1 cellular context compared by ENCODE assay signal in genomic region chr1:16145988-16146887, GRCh38.
TF ChIP-seq lines count a peak whose summit lies in the region.

No MANE protein-coding gene starts in this region.

TF ChIP-seq in K562, 482 proteins besides CTCF, POLR2A, EP300 and RAD21 (continued from another document and continues in another):
- TF ChIP-seq, protein P1, sequence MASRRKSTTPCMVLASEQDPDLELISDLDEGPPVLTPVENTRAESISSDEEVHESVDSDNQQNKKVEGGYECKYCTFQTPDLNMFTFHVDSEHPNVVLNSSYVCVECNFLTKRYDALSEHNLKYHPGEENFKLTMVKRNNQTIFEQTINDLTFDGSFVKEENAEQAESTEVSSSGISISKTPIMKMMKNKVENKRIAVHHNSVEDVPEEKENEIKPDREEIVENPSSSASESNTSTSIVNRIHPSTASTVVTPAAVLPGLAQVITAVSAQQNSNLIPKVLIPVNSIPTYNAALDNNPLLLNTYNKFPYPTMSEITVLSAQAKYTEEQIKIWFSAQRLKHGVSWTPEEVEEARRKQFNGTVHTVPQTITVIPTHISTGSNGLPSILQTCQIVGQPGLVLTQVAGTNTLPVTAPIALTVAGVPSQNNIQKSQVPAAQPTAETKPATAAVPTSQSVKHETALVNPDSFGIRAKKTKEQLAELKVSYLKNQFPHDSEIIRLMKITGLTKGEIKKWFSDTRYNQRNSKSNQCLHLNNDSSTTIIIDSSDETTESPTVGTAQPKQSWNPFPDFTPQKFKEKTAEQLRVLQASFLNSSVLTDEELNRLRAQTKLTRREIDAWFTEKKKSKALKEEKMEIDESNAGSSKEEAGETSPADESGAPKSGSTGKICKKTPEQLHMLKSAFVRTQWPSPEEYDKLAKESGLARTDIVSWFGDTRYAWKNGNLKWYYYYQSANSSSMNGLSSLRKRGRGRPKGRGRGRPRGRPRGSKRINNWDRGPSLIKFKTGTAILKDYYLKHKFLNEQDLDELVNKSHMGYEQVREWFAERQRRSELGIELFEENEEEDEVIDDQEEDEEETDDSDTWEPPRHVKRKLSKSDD (conservative IDR thresholded peaks at IDR 0.05; ENCODE audit: low read length), result no peak
- TF ChIP-seq LARP7 (IDR thresholded peaks at IDR 0.05) (no peak), ZBTB1 (CRISPR knock-in tag; IDR thresholded peaks at IDR 0.05; ENCODE audit: borderline replicate concordance, low read depth) (no peak), MAFK (IDR thresholded peaks at IDR 0.05; ENCODE audit: low read length) (no peak), HDGF (IDR thresholded peaks at IDR 0.05) (no peak), ZNF140 (CRISPR knock-in tag; IDR thresholded peaks at IDR 0.05) (no peak), NR2F6 (CRISPR knock-in tag; IDR thresholded peaks at IDR 0.05) (no peak), U2AF1 (optimal IDR thresholded peaks at IDR 0.05; ENCODE audit: low read depth, low read length) (no peak), RFX1 (IDR thresholded peaks at IDR 0.05) (no peak), GATA2 (CRISPR knock-in tag; IDR thresholded peaks at IDR 0.05) (peak; percentile 75), ELF2 (CRISPR knock-in tag; IDR thresholded peaks at IDR 0.05) (no peak), MBD1 (CRISPR knock-in tag; IDR thresholded peaks at IDR 0.05) (no peak), HNRNPUL1 (IDR thresholded peaks at IDR 0.05; ENCODE audit: low read length) (no peak), HMGN3 (IDR thresholded peaks at IDR 0.05; ENCODE audit: borderline replicate concordance, extremely low read depth, insufficient read length, low read depth, low read length) (peak; percentile 88), CCAR2 (IDR thresholded peaks at IDR 0.05; ENCODE audit: low read depth, low read length) (no peak), TAL1 (IDR thresholded peaks at IDR 0.05) (peak; percentile 68), MAZ (CRISPR knock-in tag; conservative IDR thresholded peaks at IDR 0.05 in 1 of 2, IDR thresholded peaks at IDR 0.05 in 1 of 2) (peak; percentile 64 to 92), GATAD2A (IDR thresholded peaks at IDR 0.05) (peak; percentile 73; the same call in 1 of the 2 replicates), HDAC6 (IDR thresholded peaks at IDR 0.05; ENCODE audit: low read depth, low read length) (no peak), YBX1 (IDR thresholded peaks at IDR 0.05) (no peak), FOXJ2 (tag; IDR thresholded peaks at IDR 0.05) (no peak), MTA3 (IDR thresholded peaks at IDR 0.05; ENCODE audit: borderline replicate concordance) (peak; percentile 73; the same call in 1 of the 2 replicates), POLR3A (IDR thresholded peaks at IDR 0.05; ENCODE audit: borderline replicate concordance, extremely low read depth, insufficient read depth, insufficient read length) (no peak), STAT5B (CRISPR knock-in tag; IDR thresholded peaks at IDR 0.05) (no peak), PCBP1 (IDR thresholded peaks at IDR 0.05; ENCODE audit: low read depth, low read length, poor library complexity, severe bottlenecking) (peak; percentile 3), EP400 (IDR thresholded peaks at IDR 0.05) (peak; percentile 80), ATF3 (IDR thresholded peaks at IDR 0.05) (peak; percentile 96), ATF3 (CRISPR knock-in tag; conservative IDR thresholded peaks at IDR 0.05) (peak; percentile 81), MIER1 (IDR thresholded peaks at IDR 0.05; ENCODE audit: low read depth) (no peak), ZNF507 (tag; conservative IDR thresholded peaks at IDR 0.05) (no peak)
- TF ChIP-seq, protein P2, sequence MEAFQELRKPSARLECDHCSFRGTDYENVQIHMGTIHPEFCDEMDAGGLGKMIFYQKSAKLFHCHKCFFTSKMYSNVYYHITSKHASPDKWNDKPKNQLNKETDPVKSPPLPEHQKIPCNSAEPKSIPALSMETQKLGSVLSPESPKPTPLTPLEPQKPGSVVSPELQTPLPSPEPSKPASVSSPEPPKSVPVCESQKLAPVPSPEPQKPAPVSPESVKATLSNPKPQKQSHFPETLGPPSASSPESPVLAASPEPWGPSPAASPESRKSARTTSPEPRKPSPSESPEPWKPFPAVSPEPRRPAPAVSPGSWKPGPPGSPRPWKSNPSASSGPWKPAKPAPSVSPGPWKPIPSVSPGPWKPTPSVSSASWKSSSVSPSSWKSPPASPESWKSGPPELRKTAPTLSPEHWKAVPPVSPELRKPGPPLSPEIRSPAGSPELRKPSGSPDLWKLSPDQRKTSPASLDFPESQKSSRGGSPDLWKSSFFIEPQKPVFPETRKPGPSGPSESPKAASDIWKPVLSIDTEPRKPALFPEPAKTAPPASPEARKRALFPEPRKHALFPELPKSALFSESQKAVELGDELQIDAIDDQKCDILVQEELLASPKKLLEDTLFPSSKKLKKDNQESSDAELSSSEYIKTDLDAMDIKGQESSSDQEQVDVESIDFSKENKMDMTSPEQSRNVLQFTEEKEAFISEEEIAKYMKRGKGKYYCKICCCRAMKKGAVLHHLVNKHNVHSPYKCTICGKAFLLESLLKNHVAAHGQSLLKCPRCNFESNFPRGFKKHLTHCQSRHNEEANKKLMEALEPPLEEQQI (IDR thresholded peaks at IDR 0.05), result no peak
- TF ChIP-seq, protein P3, sequence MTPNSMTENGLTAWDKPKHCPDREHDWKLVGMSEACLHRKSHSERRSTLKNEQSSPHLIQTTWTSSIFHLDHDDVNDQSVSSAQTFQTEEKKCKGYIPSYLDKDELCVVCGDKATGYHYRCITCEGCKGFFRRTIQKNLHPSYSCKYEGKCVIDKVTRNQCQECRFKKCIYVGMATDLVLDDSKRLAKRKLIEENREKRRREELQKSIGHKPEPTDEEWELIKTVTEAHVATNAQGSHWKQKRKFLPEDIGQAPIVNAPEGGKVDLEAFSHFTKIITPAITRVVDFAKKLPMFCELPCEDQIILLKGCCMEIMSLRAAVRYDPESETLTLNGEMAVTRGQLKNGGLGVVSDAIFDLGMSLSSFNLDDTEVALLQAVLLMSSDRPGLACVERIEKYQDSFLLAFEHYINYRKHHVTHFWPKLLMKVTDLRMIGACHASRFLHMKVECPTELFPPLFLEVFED (CRISPR knock-in tag; conservative IDR thresholded peaks at IDR 0.05), result no peak; the same call in 1 of the 2 replicates
- TF ChIP-seq, protein P4, sequence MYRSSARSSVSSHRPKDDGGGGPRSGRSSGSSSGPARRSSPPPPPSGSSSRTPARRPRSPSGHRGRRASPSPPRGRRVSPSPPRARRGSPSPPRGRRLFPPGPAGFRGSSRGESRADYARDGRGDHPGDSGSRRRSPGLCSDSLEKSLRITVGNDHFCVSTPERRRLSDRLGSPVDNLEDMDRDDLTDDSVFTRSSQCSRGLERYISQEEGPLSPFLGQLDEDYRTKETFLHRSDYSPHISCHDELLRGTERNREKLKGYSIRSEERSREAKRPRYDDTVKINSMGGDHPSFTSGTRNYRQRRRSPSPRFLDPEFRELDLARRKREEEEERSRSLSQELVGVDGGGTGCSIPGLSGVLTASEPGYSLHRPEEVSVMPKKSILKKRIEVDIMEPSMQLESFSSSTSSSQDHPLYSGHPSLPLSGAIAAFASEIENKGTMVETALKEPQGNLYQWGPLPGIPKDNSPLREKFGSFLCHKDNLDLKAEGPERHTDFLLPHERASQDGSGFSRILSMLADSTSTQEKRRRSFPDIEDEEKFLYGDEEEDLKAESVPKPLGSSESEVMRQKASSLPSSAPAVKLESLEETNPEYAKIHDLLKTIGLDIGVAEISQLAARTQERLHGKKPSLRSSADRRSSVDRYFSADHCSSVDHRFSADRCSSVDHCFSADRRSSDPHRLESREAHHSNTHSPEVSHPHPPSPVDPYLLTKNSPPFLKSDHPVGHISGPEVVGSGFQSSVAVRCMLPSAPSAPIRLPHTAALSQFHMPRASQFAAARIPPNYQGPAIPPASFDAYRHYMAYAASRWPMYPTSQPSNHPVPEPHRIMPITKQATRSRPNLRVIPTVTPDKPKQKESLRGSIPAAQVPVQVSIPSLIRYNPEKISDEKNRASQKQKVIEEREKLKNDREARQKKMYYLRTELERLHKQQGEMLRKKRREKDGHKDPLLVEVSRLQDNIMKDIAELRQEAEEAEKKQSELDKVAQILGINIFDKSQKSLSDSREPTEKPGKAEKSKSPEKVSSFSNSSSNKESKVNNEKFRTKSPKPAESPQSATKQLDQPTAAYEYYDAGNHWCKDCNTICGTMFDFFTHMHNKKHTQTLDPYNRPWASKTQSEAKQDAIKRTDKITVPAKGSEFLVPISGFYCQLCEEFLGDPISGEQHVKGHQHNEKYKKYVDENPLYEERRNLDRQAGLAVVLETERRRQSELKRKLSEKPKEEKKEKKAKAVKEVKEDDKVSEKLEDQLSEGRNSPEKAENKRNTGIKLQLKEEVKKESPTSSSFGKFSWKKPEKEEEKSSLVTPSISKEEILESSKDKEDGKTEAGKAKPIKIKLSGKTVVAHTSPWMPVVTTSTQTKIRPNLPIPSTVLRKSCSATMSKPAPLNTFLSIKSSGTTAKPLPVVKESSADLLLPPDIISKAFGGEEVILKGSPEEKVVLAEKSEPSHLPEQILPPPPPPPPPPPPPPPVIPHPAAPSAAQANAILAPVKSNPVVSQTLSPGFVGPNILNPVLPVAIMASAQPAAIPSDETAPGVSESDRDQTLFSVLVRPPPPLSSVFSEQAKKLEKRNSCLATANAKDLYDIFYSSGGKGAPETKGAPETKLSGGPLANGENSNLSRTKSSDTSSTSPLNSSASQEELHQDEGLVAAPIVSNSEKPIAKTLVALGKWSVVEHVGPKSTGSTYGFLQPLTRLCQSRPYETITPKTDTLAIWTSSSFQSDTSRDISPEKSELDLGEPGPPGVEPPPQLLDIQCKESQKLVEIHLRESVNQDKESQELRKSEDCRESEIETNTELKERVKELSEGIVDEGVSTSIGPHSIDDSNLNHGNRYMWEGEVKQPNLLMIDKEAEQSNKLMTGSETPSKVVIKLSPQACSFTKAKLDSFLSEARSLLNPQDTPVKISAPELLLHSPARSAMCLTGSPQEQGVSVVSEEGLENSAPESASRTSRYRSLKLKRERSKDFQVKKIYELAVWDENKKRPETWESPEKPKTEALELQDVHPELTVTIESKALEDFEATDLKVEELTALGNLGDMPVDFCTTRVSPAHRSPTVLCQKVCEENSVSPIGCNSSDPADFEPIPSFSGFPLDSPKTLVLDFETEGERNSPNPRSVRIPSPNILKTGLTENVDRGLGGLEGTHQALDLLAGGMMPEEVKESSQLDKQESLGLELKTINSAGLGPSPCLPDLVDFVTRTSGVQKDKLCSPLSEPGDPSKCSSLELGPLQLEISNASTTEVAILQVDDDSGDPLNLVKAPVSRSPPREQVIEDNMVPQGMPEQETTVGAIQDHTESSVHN (IDR thresholded peaks at IDR 0.05; ENCODE audit: borderline replicate concordance in 1 of 2, low read depth in 1 of 2), result no peak
- TF ChIP-seq, protein P5, sequence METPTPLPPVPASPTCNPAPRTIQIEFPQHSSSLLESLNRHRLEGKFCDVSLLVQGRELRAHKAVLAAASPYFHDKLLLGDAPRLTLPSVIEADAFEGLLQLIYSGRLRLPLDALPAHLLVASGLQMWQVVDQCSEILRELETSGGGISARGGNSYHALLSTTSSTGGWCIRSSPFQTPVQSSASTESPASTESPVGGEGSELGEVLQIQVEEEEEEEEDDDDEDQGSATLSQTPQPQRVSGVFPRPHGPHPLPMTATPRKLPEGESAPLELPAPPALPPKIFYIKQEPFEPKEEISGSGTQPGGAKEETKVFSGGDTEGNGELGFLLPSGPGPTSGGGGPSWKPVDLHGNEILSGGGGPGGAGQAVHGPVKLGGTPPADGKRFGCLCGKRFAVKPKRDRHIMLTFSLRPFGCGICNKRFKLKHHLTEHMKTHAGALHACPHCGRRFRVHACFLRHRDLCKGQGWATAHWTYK (CRISPR knock-in tag; IDR thresholded peaks at IDR 0.05), result 0 out of 2 replicates have a peak, but pooled peaks have one; percentile 29
- TF ChIP-seq, protein P6, sequence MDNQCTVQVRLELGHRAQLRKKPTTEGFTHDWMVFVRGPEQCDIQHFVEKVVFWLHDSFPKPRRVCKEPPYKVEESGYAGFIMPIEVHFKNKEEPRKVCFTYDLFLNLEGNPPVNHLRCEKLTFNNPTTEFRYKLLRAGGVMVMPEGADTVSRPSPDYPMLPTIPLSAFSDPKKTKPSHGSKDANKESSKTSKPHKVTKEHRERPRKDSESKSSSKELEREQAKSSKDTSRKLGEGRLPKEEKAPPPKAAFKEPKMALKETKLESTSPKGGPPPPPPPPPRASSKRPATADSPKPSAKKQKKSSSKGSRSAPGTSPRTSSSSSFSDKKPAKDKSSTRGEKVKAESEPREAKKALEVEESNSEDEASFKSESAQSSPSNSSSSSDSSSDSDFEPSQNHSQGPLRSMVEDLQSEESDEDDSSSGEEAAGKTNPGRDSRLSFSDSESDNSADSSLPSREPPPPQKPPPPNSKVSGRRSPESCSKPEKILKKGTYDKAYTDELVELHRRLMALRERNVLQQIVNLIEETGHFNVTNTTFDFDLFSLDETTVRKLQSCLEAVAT (IDR thresholded peaks at IDR 0.05), result peak in 1 of 2 experiments; percentile 62; a peak in 2 of 4 replicates
